Comparison of ENCODE assay signal across 11 cellular contexts in genomic region chr6:16179970-16180431, GRCh38.
DNase-seq lines count a peak whose midpoint lies in the region; ATAC-seq lines count a peak whose summit lies in the region.
"Had no signal": no experiment of that assay in that cellular context is flagged by ENCODE, and none has a peak within 500 bp of the region (broad histone marks: within the 10 kb centered on the region; RNA-seq: fewer than 3 reads in every experiment).

No MANE protein-coding gene starts in this region.

- H3K27me3 Mint-ChIP-seq in central memory CD8-positive, alpha-beta T cell, result no peaks in the 10 kb centered on the region

- peak; percentile 88 for ATAC-seq in central memory CD8-positive, alpha-beta T cell (replicated peaks; ENCODE audit: extremely low read depth, poor library complexity, severe bottlenecking)
- ATAC-seq in stimulated activated naive CD8-positive, alpha-beta T cell treated with anti-CD3 and anti-CD28 coated beads, Interleukin-15, Interleukin-2, amounts not matched to agents 100 U/mL and 50 U/mL, for 24 hours, result peak; percentile 47
- ATAC-seq: A549 had no signal

- H3K9me3 Mint-ChIP-seq in central memory CD8-positive, alpha-beta T cell, result peaks cover 6% of the 10 kb centered on the region

- peak; percentile 21 for DNase-seq in activated CD8-positive, alpha-beta memory T cell treated with anti-CD3 and anti-CD28 coated beads, Interleukin-2, amount 50 U/mL, for 1 hour (ENCODE audit: extremely low read depth)
- no peak for DNase-seq in activated CD8-positive, alpha-beta memory T cell treated with anti-CD3 and anti-CD28 coated beads, Interleukin-2, amount 50 U/mL, for 48 hours
- peak; percentile 20 for DNase-seq in activated CD4-positive, alpha-beta T cell treated with anti-CD3 and anti-CD28 coated beads for 48 hours
- peak in 1 of 2 donors; percentile 69 for DNase-seq in central memory CD8-positive, alpha-beta T cell (ENCODE audit: low spot score in 2 of 2)
- peak; percentile 22 for DNase-seq in stimulated activated naive CD8-positive, alpha-beta T cell treated with anti-CD3 and anti-CD28 coated beads, Interleukin-15, Interleukin-2, amounts not matched to agents 100 U/mL and 50 U/mL, for 24 hours
- DNase-seq in NCI-H146 (lab: John Stamatoyannopoulos, UW) (no peak), SIG-M5 (lab: John Stamatoyannopoulos, UW) (no peak), SKM-1 treated with dmso at 0.1 percent for 144 hours (lab: John Stamatoyannopoulos, UW; ENCODE audit: unreplicated experiment) (no peak)
- DNase-seq: EL, MG63 had no signal

- peaks cover 9% of the 10 kb centered on the region for H3K36me3 Mint-ChIP-seq in central memory CD8-positive, alpha-beta T cell (ENCODE audit: insufficient read depth)

- peaks cover 24% of the 10 kb centered on the region for H3K4me1 Mint-ChIP-seq in central memory CD8-positive, alpha-beta T cell

- H3K4me3 Mint-ChIP-seq in central memory CD8-positive, alpha-beta T cell, result peak overlapping the region; percentile 24

- peak overlapping the region; percentile 82 for H3K27ac Mint-ChIP-seq in central memory CD8-positive, alpha-beta T cell (ENCODE audit: low read depth)

Comparison
In these comparisons a context has a peak if more than half of its experiments do, and no peak if none do; other contexts are left out.
1. DNase-seq: peak in activated CD8-positive, alpha-beta memory T cell treated with anti-CD3 and anti-CD28 coated beads, Interleukin-2, amount 50 U/mL, for 1 hour (single experiment), activated CD4-positive, alpha-beta T cell treated with anti-CD3 and anti-CD28 coated beads for 48 hours (single experiment) and stimulated activated naive CD8-positive, alpha-beta T cell treated with anti-CD3 and anti-CD28 coated beads, Interleukin-15, Interleukin-2, amounts not matched to agents 100 U/mL and 50 U/mL, for 24 hours (single experiment); none in activated CD8-positive, alpha-beta memory T cell treated with anti-CD3 and anti-CD28 coated beads, Interleukin-2, amount 50 U/mL, for 48 hours (single experiment), NCI-H146 (single experiment), SIG-M5 (single experiment) and SKM-1 treated with dmso at 0.1 percent for 144 hours (single experiment).